13 cellular contexts compared by ENCODE assay signal in the genomic region with DNA sequence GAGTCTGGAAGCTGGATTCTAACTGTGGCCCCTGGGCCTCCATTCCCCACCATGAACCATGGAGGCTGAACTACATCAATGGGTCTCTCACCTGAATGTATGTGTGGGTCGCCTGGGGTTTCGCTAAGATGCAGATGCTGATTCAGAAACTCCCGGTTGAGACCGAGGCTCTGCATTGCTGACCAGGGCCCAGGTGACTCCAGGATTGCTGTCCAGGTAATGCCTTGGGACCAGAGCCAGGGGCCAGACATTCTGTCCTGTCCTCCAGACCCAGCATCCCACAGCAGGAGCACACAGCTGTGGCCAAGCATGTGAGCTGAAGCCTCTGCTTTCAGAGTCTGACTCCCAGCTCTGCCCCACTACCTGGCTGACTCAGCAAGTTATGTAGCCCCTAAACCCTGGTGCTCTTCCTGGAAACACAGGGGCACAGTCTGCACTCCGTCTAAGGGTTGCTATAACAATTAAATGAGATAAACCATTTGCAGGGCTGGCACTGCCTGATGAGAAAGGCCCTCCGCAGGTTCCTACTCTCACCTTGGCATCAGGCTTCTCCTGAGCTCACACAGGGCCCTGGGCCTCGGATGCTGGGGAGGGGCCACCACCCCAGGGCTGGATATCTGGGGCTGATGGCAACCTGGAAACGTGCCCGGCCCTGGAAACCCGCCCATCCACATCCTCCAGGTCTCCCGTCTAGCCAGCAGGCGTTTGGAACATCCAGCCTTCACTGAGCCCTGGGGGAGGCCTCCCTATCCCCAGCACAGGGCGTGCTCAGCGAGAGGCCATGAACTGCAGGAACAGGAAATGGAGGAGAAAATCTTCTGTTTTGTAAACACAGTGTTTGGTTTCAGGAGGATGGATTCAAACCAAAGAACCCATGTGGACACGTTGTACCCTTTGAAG.
DNase-seq lines count a peak whose midpoint lies in the region; FAIRE-seq and TF ChIP-seq lines count a peak whose summit lies in the region.
"Had no signal": no experiment of that assay in that cellular context is flagged by ENCODE, and none has a peak within 500 bp of the region (broad histone marks: within the 10 kb centered on the region; RNA-seq: fewer than 3 reads in every experiment).

No MANE protein-coding gene starts in this region.

- no peak for TF ChIP-seq CTCF in kidney (IDR thresholded peaks at IDR 0.05; ENCODE audit: borderline replicate concordance, extremely low read depth, insufficient read depth)
- TF ChIP-seq CTCF in spleen (IDR thresholded peaks at IDR 0.05 in 8 of 11, conservative IDR thresholded peaks at IDR 0.05 in 3 of 11) = no peak
- no peak for TF ChIP-seq CTCF in GM13977 (IDR thresholded peaks at IDR 0.05; ENCODE audit: extremely low read depth, insufficient read depth, missing control alignments)

- WGBS in spleen, 5 donors = 63 to 75% (median 64%) methylated on average over 11 to 15 of the region's 15 CpGs

- peaks cover 4% of the 10 kb centered on the region for H3K9me3 Mint-ChIP-seq in activated CD4-positive, alpha-beta T cell treated with anti-CD3 and anti-CD28 coated beads, Interleukin-2, amount 10 ng/mL, durations not matched to agents 24 days and 14 days

- peaks cover 0 to 21% (median 0%) of the 10 kb centered on the region in 7 donors for H3K27me3 ChIP-seq in spleen (replicated peaks in 1 of 7)
- H3K27me3 ChIP-seq: neural progenitor cell had no signal

- intact Hi-C loops in activated CD4-positive, alpha-beta T cell treated with anti-CD3 and anti-CD28 coated beads, Interleukin-2, amount 10 ng/mL, durations not matched to agents 24 days and 14 days (cut with micrococcal nuclease) = no loop called here
- intact Hi-C loops in kidney (cut with DNase I) = no loop called here
- intact Hi-C loops in spleen (cut with DNase I; ENCODE audit: low total_unique reads) = no loop called here

- no peak overlapping the region for H3K27ac Mint-ChIP-seq in activated CD4-positive, alpha-beta T cell treated with anti-CD3 and anti-CD28 coated beads, Interleukin-2, amount 10 ng/mL, durations not matched to agents 24 days and 14 days
- H3K27ac Mint-ChIP-seq: activated T-helper 1 cell treated with anti-CD3 and anti-CD28 coated beads, Interleukin-12 subunit alpha, Interleukin-12 subunit beta, Interleukin-2, Interleukin-4 antibody, amounts not matched to agents 30 ng/mL and 10 ng/mL and 1 ng/mL, durations not matched to agents 14 hours and 24 hours and 36 hours; neural progenitor cell had no signal

- peaks cover 0 to 3% of the 10 kb centered on the region in 2 donors for H3K9me3 ChIP-seq in kidney (ENCODE audit: control insufficient read depth in 1 of 2, low read length in 2 of 2)
- H3K9me3 ChIP-seq in spleen = peaks cover 7 to 21% (median 13%) of the 10 kb centered on the region in 8 donors

- DNase-seq in activated CD4-positive, alpha-beta T cell treated with anti-CD3 and anti-CD28 coated beads for 1 hour = peak; percentile 5
- DNase-seq in activated CD4-positive, alpha-beta T cell treated with anti-CD3 and anti-CD28 coated beads, Interleukin-2, amount 10 ng/mL, durations not matched to agents 24 days and 14 days = no peak
- DNase-seq in NCI-H1105 treated with DMSO at 0.1 percent for 48 hours (lab: John Stamatoyannopoulos, UW) (peak; percentile 33), kidney (peak; percentile 69), spleen (peak; percentile 70), GM13977 (ENCODE audit: low spot score) (no peak), Kasumi-1 (lab: John Stamatoyannopoulos, UW) (no peak), LoVo (ENCODE audit: low spot score) (no peak)
- DNase-seq: DMS79; stimulated activated CD4-positive, alpha-beta T cell treated with anti-CD3 and anti-CD28 coated beads, Interleukin-15, amount 100 ng/mL, for 24 hours had no signal

- no peak overlapping the region for H3K27ac ChIP-seq in kidney (ENCODE audit: low read depth in 2 of 2, low read length in 2 of 2)
- H3K27ac ChIP-seq in spleen = peak overlapping the region in 6 of 8 donors; percentile 9 to 77 (median 69)
- H3K27ac ChIP-seq: neural progenitor cell had no signal

- H3K4me3 ChIP-seq in kidney (ENCODE audit: low read length in 2 of 2) (no peak overlapping the region), spleen (no peak overlapping the region)
- H3K4me3 ChIP-seq: neural progenitor cell had no signal

- H3K4me1 ChIP-seq in kidney (ENCODE audit: control insufficient read depth in 1 of 2, insufficient read depth in 1 of 2, low read depth in 1 of 2, low read length in 2 of 2) = no peaks in the 10 kb centered on the region
- H3K4me1 ChIP-seq in spleen = no peaks in the 10 kb centered on the region
- H3K4me1 ChIP-seq: neural progenitor cell had no signal

- no peaks in the 10 kb centered on the region for H3K36me3 Mint-ChIP-seq in activated CD4-positive, alpha-beta T cell treated with anti-CD3 and anti-CD28 coated beads, Interleukin-2, amount 10 ng/mL, durations not matched to agents 24 days and 14 days (ENCODE audit: low read depth)

- no peaks in the 10 kb centered on the region for H3K36me3 ChIP-seq in kidney (ENCODE audit: control insufficient read depth in 1 of 2, insufficient read depth in 2 of 2, low read length in 2 of 2)
- H3K36me3 ChIP-seq in spleen = no peaks in the 10 kb centered on the region
- H3K36me3 ChIP-seq: neural progenitor cell had no signal

- no peaks in the 10 kb centered on the region for H3K4me1 Mint-ChIP-seq in activated CD4-positive, alpha-beta T cell treated with anti-CD3 and anti-CD28 coated beads, Interleukin-2, amount 10 ng/mL, durations not matched to agents 24 days and 14 days

- H3K27me3 Mint-ChIP-seq in activated CD4-positive, alpha-beta T cell treated with anti-CD3 and anti-CD28 coated beads, Interleukin-2, amount 10 ng/mL, durations not matched to agents 24 days and 14 days = peaks cover 5% of the 10 kb centered on the region

- no peak overlapping the region for H3K9ac ChIP-seq in kidney (ENCODE audit: low read length in 2 of 2)
- H3K9ac ChIP-seq: neural progenitor cell had no signal

- FAIRE-seq in kidney (lab: Jason Lieb, UNC) = no peak
- FAIRE-seq: GM12891 had no signal

- TF ChIP-seq POLR2A in spleen (IDR thresholded peaks at IDR 0.05) = no peak

- no peak overlapping the region for H3K4me3 Mint-ChIP-seq in activated CD4-positive, alpha-beta T cell treated with anti-CD3 and anti-CD28 coated beads, Interleukin-2, amount 10 ng/mL, durations not matched to agents 24 days and 14 days
- H3K4me3 Mint-ChIP-seq: activated T-helper 1 cell treated with anti-CD3 and anti-CD28 coated beads, Interleukin-12 subunit alpha, Interleukin-12 subunit beta, Interleukin-2, Interleukin-4 antibody, amounts not matched to agents 30 ng/mL and 10 ng/mL and 1 ng/mL, durations not matched to agents 14 hours and 24 hours and 36 hours; neural progenitor cell had no signal

- in situ Hi-C loops in GM13977 (cut with MboI; ENCODE audit: low pct_unique_long_range_greater_than_20kb, low sequenced_read_pairs, unreplicated experiment) = no loop called here

Comparison
In these comparisons a context has a peak if more than half of its experiments do, and no peak if none do; other contexts are left out.
1. DNase-seq: peak in activated CD4-positive, alpha-beta T cell treated with anti-CD3 and anti-CD28 coated beads for 1 hour (single experiment), NCI-H1105 treated with DMSO at 0.1 percent for 48 hours (single experiment), kidney (single experiment) and spleen (single experiment); none in activated CD4-positive, alpha-beta T cell treated with anti-CD3 and anti-CD28 coated beads, Interleukin-2, amount 10 ng/mL, durations not matched to agents 24 days and 14 days (single experiment), GM13977 (single experiment), Kasumi-1 (0 of 2) and LoVo (single experiment).
2. H3K27ac ChIP-seq: peak in spleen (6 of 8); none in kidney (0 of 2).